Comparison of ENCODE assay signal across 26 cellular contexts in genomic region chr20:18364768-18365167, GRCh38.
"Had no signal": no experiment of that assay in that cellular context is flagged by ENCODE, and none has a peak within 500 bp of the region (broad histone marks: within the 10 kb centered on the region; RNA-seq: fewer than 3 reads in every experiment).

No MANE protein-coding gene starts in this region.

- H3K27me3 ChIP-seq: colonic mucosa, esophagus squamous epithelium, gastrocnemius medialis, heart right ventricle, left lung had no signal

- H3K4me1 ChIP-seq: colonic mucosa, gastrocnemius medialis, heart right ventricle, left lung, lower lobe of right lung had no signal

- H3K4me3 ChIP-seq: colonic mucosa, esophagus squamous epithelium, gastrocnemius medialis, heart right ventricle, left lung, lower lobe of right lung, mucosa of descending colon had no signal

- H3K27ac ChIP-seq: colonic mucosa, epithelial cell of prostate, esophagus squamous epithelium, gastrocnemius medialis, heart right ventricle, left lung, lower lobe of right lung had no signal

- H3K36me3 ChIP-seq: colonic mucosa, esophagus squamous epithelium, gastrocnemius medialis, heart right ventricle, left lung, lower lobe of right lung had no signal

- H3K9me3 ChIP-seq: colonic mucosa, esophagus squamous epithelium, gastrocnemius medialis, heart right ventricle, left lung, lower lobe of right lung, mucosa of descending colon had no signal

- FAIRE-seq: endometrium, islet of Langerhans, keratinocyte had no signal

- ATAC-seq: effector memory CD8-positive, alpha-beta T cell; esophagus mucosa; gastrocnemius medialis; heart right ventricle; left cardiac atrium; left ventricle myocardium superior; lower lobe of right lung; mucosa of descending colon had no signal

- DNase-seq: colonic mucosa; cortex of kidney; effector CD8-positive, alpha-beta T cell; effector memory CD8-positive, alpha-beta T cell; endodermal cell; erythroblast; esophagus squamous epithelium; foreskin fibroblast; foreskin melanocyte; gastrocnemius medialis; glutamatergic neuron; head of caudate nucleus; heart right ventricle; hippocampal formation; left cardiac atrium; left lung; left ventricle myocardium superior; lower lobe of right lung; mesenchymal stem cell; mucosa of descending colon; naive B cell had no signal
